ENCODE assay signal across 24 cellular contexts in the genomic region with DNA sequence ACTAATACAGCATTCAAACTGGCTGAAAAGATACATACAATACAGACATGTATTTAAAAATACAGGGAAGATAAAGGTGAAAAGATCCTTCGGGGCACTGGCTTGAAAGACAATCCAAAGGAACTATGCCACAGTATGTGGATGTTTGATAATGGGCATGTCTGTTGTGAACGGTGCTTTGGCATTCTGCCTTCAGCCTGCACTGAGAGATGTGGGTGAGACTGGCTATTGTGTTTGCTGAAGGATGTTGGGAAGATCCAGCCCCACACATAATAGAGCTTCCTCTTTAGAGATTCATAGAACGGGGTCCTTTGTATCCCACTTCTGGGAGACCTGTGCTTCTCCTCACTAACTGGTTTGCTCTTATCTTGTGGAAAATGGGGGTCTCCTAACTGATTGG.
"Had no signal": no experiment of that assay in that cellular context is flagged by ENCODE, and none has a peak within 500 bp of the region (broad histone marks: within the 10 kb centered on the region; RNA-seq: fewer than 3 reads in every experiment).

No MANE protein-coding gene starts in this region.

- H3K4me3 ChIP-seq: colonic mucosa, gastrocnemius medialis, heart right ventricle, left lung, mucosa of descending colon, pancreas, right lobe of liver, thyroid gland had no signal

- H3K9me3 ChIP-seq: colonic mucosa, gastrocnemius medialis, mucosa of descending colon, neutrophil, pancreas, right lobe of liver, thyroid gland had no signal

- H3K4me1 ChIP-seq: colonic mucosa, gastrocnemius medialis, left lung, pancreas, right lobe of liver, thyroid gland had no signal

- H3K4me3 Mint-ChIP-seq: activated naive CD4-positive, alpha-beta T cell treated with anti-CD3 and anti-CD28 coated beads, Interleukin-2, amount 10 ng/mL, durations not matched to agents 7 days and 5 days; activated naive CD8-positive, alpha-beta T cell treated with anti-CD3 and anti-CD28 coated beads, Interleukin-2, amount 50 U/mL, for 24 hours; activated T-cell treated with anti-CD3 and anti-CD28 coated beads, Interleukin-2, amount 50 U/mL, for 4 hours; memory B cell; naive thymus-derived CD4-positive, alpha-beta T cell had no signal

- H3K27me3 ChIP-seq: brain microvascular endothelial cell, colonic mucosa, gastrocnemius medialis, heart right ventricle, left lung, neutrophil, pancreas, right lobe of liver, thyroid gland had no signal

- H3K27ac Mint-ChIP-seq: activated naive CD4-positive, alpha-beta T cell treated with anti-CD3 and anti-CD28 coated beads, Interleukin-2, amount 10 ng/mL, durations not matched to agents 7 days and 5 days; activated naive CD8-positive, alpha-beta T cell treated with anti-CD3 and anti-CD28 coated beads, Interleukin-2, amount 50 U/mL, for 24 hours; memory B cell had no signal

- H3K27ac ChIP-seq: brain microvascular endothelial cell, colonic mucosa, gastrocnemius medialis, heart right ventricle, left lung, pancreas, right lobe of liver, thyroid gland, VCaP had no signal

- H3K27me3 Mint-ChIP-seq: activated naive CD8-positive, alpha-beta T cell treated with anti-CD3 and anti-CD28 coated beads, Interleukin-2, amount 50 U/mL, for 24 hours; memory B cell had no signal

- H3K36me3 Mint-ChIP-seq: activated naive CD4-positive, alpha-beta T cell treated with anti-CD3 and anti-CD28 coated beads, Interleukin-2, amount 10 ng/mL, durations not matched to agents 7 days and 5 days had no signal

- H3K36me3 ChIP-seq: brain microvascular endothelial cell, colonic mucosa, gastrocnemius medialis, heart right ventricle, left lung, neutrophil, pancreas, right lobe of liver, thyroid gland had no signal

- H3K9me3 Mint-ChIP-seq: activated naive CD4-positive, alpha-beta T cell treated with anti-CD3 and anti-CD28 coated beads, Interleukin-2, amount 10 ng/mL, durations not matched to agents 7 days and 5 days; activated naive CD8-positive, alpha-beta T cell treated with anti-CD3 and anti-CD28 coated beads, Interleukin-2, amount 50 U/mL, for 24 hours; activated T-cell treated with anti-CD3 and anti-CD28 coated beads, Interleukin-2, amount 50 U/mL, for 4 hours; memory B cell had no signal

- DNase-seq: activated CD4-positive, alpha-beta T cell treated with anti-CD3 and anti-CD28 coated beads, Interleukin-2, amount 50 U/mL, for 1 hour; activated CD4-positive, CD25-positive, alpha-beta regulatory T cell treated with anti-CD3 and anti-CD28 coated beads, Interleukin-2, amount 50 U/mL, for 72 hours; activated CD8-positive, alpha-beta memory T cell treated with anti-CD3 and anti-CD28 coated beads, Interleukin-2, amount 50 U/mL, for 4 hours; activated effector memory CD4-positive, alpha-beta T cell treated with Interleukin-2 at 50 U/mL for 16 hours; activated naive CD4-positive, alpha-beta T cell treated with anti-CD3 and anti-CD28 coated beads, Interleukin-2, amount 10 ng/mL, durations not matched to agents 7 days and 5 days; activated naive CD8-positive, alpha-beta T cell treated with anti-CD3 and anti-CD28 coated beads, Interleukin-2, amount 50 U/mL, for 24 hours; activated T-cell treated with anti-CD3 and anti-CD28 coated beads, Interleukin-2, amount 50 U/mL, for 4 hours; brain microvascular endothelial cell; central memory CD4-positive, alpha-beta T cell; colonic mucosa; gastrocnemius medialis; heart right ventricle; left lung; mucosa of descending colon; naive thymus-derived CD4-positive, alpha-beta T cell; pancreas; right lobe of liver; small intestine; stimulated activated CD4-positive, alpha-beta T cell treated with anti-CD3 and anti-CD28 coated beads, Interleukin-4, amount 100 ng/mL, for 1 hour; T-helper 2 cell; thyroid gland had no signal

- ATAC-seq: activated naive CD8-positive, alpha-beta T cell treated with anti-CD3 and anti-CD28 coated beads, Interleukin-2, amount 50 U/mL, for 24 hours; activated T-cell treated with anti-CD3 and anti-CD28 coated beads, Interleukin-2, amount 50 U/mL, for 4 hours; gastrocnemius medialis; left lung; mucosa of descending colon; naive thymus-derived CD4-positive, alpha-beta T cell; pancreas had no signal
